Comparison of ENCODE assay signal across 8 cellular contexts in the genomic region with DNA sequence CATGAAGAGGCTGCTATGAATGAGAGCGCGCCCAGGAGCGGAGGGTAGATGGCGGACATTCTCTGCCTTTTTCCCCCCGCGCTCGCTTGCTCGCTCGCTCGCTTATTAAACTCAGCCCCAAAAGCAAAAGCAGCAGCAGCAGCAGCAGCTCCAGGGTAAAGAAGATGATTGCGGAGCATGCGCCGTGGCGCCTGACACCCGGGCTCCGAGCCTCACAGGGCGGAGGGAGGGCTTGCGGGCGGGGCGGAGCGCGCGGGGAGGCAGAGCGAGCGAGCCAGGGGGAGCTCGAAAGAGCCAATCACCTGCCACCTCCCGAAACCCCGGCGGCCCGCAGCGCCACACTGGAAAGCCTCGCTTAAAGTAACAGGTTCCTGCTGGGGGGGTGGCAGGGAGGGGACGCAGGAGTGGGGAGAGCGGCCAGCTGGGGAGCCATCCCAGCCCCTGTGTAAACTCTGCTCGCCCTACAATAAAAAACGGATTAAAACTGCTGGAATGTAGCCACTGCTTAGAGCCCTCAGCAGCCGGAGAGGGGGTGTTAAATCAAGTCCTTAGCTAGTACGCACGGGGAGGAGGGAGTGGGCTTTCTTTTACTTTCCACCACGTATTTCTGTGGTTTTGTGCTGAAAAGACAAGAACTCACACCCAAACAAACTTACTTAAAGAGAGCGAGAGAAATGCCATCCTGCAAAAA. TPM values are rescaled to one million over a fixed set of nuclear protein-coding genes. Genes with fewer than 3 reads are reported as not detected.
DNase-seq lines count a peak whose midpoint lies in the region; ATAC-seq, FAIRE-seq and TF ChIP-seq lines count a peak whose summit lies in the region.

MLLT3 (minus strand) TSS at position 170 of the 691 bp plus-strand sequence.

- DNase-seq in AG04449 (ENCODE audit: low read depth, low spot score) (peak; percentile 72), NCI-H2196 treated with DMSO at 0.1 percent for 48 hours (lab: John Stamatoyannopoulos, UW; ENCODE audit: unreplicated experiment) (peak; percentile 89), cerebellar nuclear complex (lab: John Stamatoyannopoulos, UW) (peak; percentile 81 to 83), kidney (peak; percentile 99)
- peak; percentile 93 to 95 for DNase-seq in stimulated activated CD4-positive, alpha-beta T cell treated with anti-CD3 and anti-CD28 coated beads, Interleukin-15, amount 100 ng/mL, for 1 hour (ENCODE audit: low read depth in 1 of 2, low spot score in 1 of 2)

- peak within 1 kb of the TSS; percentile 81 for H3K4me3 ChIP-seq in AG04449 (ENCODE audit: low read depth, low read length)
- peak within 1 kb of the TSS; percentile 81 to 94 for H3K4me3 ChIP-seq in kidney (ENCODE audit: low read length in 2 of 2)

- peak within 1 kb of the TSS; percentile 87 to 89 for H3K27ac ChIP-seq in kidney (ENCODE audit: low read depth in 2 of 2, low read length in 2 of 2)

- ATAC-seq in GM18873 (IDR thresholded peaks at IDR 0.05; ENCODE audit: low FRiP score, unreplicated experiment) (peak; percentile 80), HG03135 (IDR thresholded peaks at IDR 0.05; ENCODE audit: unreplicated experiment) (peak; percentile 73)
- peak; percentile 79 to 80 for ATAC-seq in activated CD4-positive, CD25-positive, alpha-beta regulatory T cell treated with anti-CD3 and anti-CD28 coated beads, Interleukin-2, amount 50 U/mL, for 24 hours

- no peaks in the 10 kb centered on the region for H3K36me3 ChIP-seq in kidney (ENCODE audit: control insufficient read depth in 1 of 2, insufficient read depth in 2 of 2, low read length in 2 of 2)

- no peaks in the 10 kb centered on the region for H3K9me3 ChIP-seq in kidney (ENCODE audit: control insufficient read depth in 1 of 2, low read length in 2 of 2)

- TF ChIP-seq CTCF in AG04449 (IDR thresholded peaks at IDR 0.05; ENCODE audit: insufficient read depth, low read length, missing control alignments) (no peak), kidney (IDR thresholded peaks at IDR 0.05; ENCODE audit: borderline replicate concordance, extremely low read depth, insufficient read depth) (no peak)

- intact Hi-C loops in kidney (cut with DNase I): loop anchor here (10.0 kb wide), 1 partner anchor 268 kb away; no protein-coding TSS in a partner anchor

- CTCF ChIA-PET in AG04449 (lab: Yijun Ruan, JAX): interaction anchor here (1.0 to 9.4 kb wide), 16 partner anchors 9 to 697 kb away, joined by 3 to 184 read pairs (median 6); partner anchors contain the start of gene FOCAD

- peak within 1 kb of the TSS; percentile 76 to 83 for H3K9ac ChIP-seq in kidney (ENCODE audit: low read length in 2 of 2)

- no peak for FAIRE-seq in kidney (lab: Jason Lieb, UNC)

- POLR2A ChIA-PET in AG04449 (lab: Yijun Ruan, JAX): interaction anchor here (0.6 to 1.6 kb wide), 4 partner anchors 32 to 267 kb away, joined by 3 to 11 read pairs (median 6); partner anchors contain the start of gene FOCAD

- peaks cover 0 to 6% of the 10 kb centered on the region in 2 donors for H3K4me1 ChIP-seq in kidney (ENCODE audit: control insufficient read depth in 1 of 2, insufficient read depth in 1 of 2, low read depth in 1 of 2, low read length in 2 of 2)

RNA-seq across cellular contexts. Expression of gene MLLT3, which starts in this region (rescaled TPM):
- total RNA-seq in kidney: 19.7 TPM
- 15.8 TPM for polyA plus RNA-seq in kidney (ENCODE audit: insufficient read depth, low read depth, low replicate concordance)

Comparison
In these comparisons a context has a peak if more than half of its experiments do, and no peak if none do; other contexts are left out.
1. Peak in every context shown above with its lines: DNase-seq, ATAC-seq, H3K4me3 ChIP-seq and H3K27ac ChIP-seq.